1 cellular context compared by ENCODE assay signal in genomic region chr12:673849-674248, GRCh38.
TF ChIP-seq lines count a peak whose summit lies in the region.

No MANE protein-coding gene starts in this region.

TF ChIP-seq in GM12878, 131 proteins besides CTCF, POLR2A, EP300 and RAD21 (continued from another document and continues in another):
- TF ChIP-seq E4F1 (IDR thresholded peaks at IDR 0.05; ENCODE audit: borderline replicate concordance, partially characterized antibody) (no peak), CBFB (IDR thresholded peaks at IDR 0.05; ENCODE audit: low read depth) (no peak), POU2F2 (IDR thresholded peaks at IDR 0.05; ENCODE audit: borderline replicate concordance, low read depth, low read length) (peak; percentile 64; the same call in 1 of the 3 replicates), SKIL (IDR thresholded peaks at IDR 0.05; ENCODE audit: low read depth, poor library complexity, severe bottlenecking) (no peak), HSF1 (IDR thresholded peaks at IDR 0.05; ENCODE audit: low read depth, low read length) (no peak), KLF5 (IDR thresholded peaks at IDR 0.05; ENCODE audit: partially characterized antibody) (no peak), FOXK2 (IDR thresholded peaks at IDR 0.05) (no peak), SMC3 (IDR thresholded peaks at IDR 0.05; ENCODE audit: borderline replicate concordance, low read length) (peak; percentile 7; the same call in 1 of the 2 replicates), ZBTB4 (CRISPR knock-in tag; IDR thresholded peaks at IDR 0.05) (no peak), EZH2 (IDR thresholded peaks at IDR 0.05; ENCODE audit: borderline replicate concordance, control insufficient read depth, low read depth, low read length) (no peak), ATF3 (IDR thresholded peaks at IDR 0.05; ENCODE audit: borderline replicate concordance, extremely low read depth, low read depth, low read length) (no peak), IKZF2 (IDR thresholded peaks at IDR 0.05) (no peak), CHD2 (IDR thresholded peaks at IDR 0.05; ENCODE audit: borderline replicate concordance, low read depth, low read length) (no peak), ZNF592 (IDR thresholded peaks at IDR 0.05) (no peak), BCLAF1 (IDR thresholded peaks at IDR 0.05) (no peak), SIN3A (IDR thresholded peaks at IDR 0.05; ENCODE audit: low read depth, low read length) (no peak), HDAC6 (IDR thresholded peaks at IDR 0.05; ENCODE audit: unreplicated experiment) (no peak), HCFC1 (IDR thresholded peaks at IDR 0.05; ENCODE audit: low read length) (no peak), SRF (IDR thresholded peaks at IDR 0.05; ENCODE audit: low read depth in 2 of 2, low read length in 2 of 2) (no peak), ZSCAN29 (IDR thresholded peaks at IDR 0.05) (no peak), SREBF2 (IDR thresholded peaks at IDR 0.05; ENCODE audit: low read length) (no peak), NBN (IDR thresholded peaks at IDR 0.05) (no peak), TCF3 (IDR thresholded peaks at IDR 0.05; ENCODE audit: borderline replicate concordance, insufficient read depth, low read depth, low read length) (no peak), EGR1 (IDR thresholded peaks at IDR 0.05; ENCODE audit: borderline replicate concordance in 1 of 2, low read depth in 2 of 2, low read length in 2 of 2) (no peak), ASH2L (IDR thresholded peaks at IDR 0.05; ENCODE audit: borderline replicate concordance, low read depth) (no peak), ZBTB11 (CRISPR knock-in tag; IDR thresholded peaks at IDR 0.05) (no peak), PRDM15 (CRISPR knock-in tag; IDR thresholded peaks at IDR 0.05) (no peak), ZNF384 (IDR thresholded peaks at IDR 0.05; ENCODE audit: borderline replicate concordance, low read depth, low read length) (no peak), SMARCA5 (IDR thresholded peaks at IDR 0.05) (no peak), SMAD5 (IDR thresholded peaks at IDR 0.05; ENCODE audit: low read depth) (no peak), ZZZ3 (IDR thresholded peaks at IDR 0.05; ENCODE audit: control insufficient read depth, insufficient read length, low read depth) (no peak)
